Comparison of ENCODE assay signal across 25 cellular contexts in the genomic region with DNA sequence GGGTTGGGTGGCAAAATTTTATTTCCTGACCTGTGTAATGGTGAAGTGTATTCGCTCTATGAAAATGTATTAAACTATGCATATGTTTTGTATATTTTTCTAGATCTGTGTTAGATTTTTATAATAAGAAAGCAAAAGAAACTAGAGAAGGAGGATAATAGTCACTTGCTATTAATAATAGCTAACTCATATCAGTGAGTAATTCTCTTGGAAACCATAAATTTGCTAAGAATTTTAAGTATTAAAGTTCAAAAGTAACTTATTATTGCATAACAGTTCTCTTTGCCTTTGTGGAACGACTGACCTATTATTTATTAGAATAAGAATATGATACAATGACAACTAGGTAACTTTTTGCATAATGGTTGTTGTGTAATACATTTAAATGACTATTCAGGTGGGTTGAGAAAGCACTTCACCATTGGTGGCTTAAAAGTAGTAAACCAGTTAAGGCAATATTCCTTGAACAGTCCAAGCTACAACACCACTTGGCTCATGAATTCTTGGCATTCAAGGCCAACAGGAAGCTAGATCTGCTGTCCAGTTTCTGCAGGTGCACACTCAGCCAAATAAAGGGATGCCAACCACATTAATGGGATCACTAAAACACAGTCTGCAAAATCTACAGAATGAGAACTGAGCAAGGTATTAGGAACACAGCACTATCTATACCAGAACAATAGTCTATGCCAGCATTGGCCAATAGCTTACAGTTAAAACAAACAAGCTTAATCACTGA.
"Had no signal": no experiment of that assay in that cellular context is flagged by ENCODE, and none has a peak within 500 bp of the region (broad histone marks: within the 10 kb centered on the region; RNA-seq: fewer than 3 reads in every experiment).

No MANE protein-coding gene starts in this region.

- H3K9ac ChIP-seq: neural progenitor cell had no signal

- H3K27ac ChIP-seq: left ventricle myocardium inferior, neural progenitor cell, neutrophil, ovary, skin epidermis, stomach, testis, tibial artery, upper lobe of right lung had no signal

- H3K4me1 ChIP-seq: left ventricle myocardium inferior, neural progenitor cell, stomach, testis, upper lobe of right lung had no signal

- ATAC-seq: natural killer cell; right cardiac atrium; sciatic nerve; stimulated activated naive B cell treated with anti-CD40 and anti-IgM and Interleukin-4, amounts not matched to agents 10 μg/mL and 1 μg/mL and 100 μg/mL, for 72 hours; stimulated activated naive CD8-positive, alpha-beta T cell treated with anti-CD3 and anti-CD28 coated beads, Interleukin-15, Interleukin-2, amounts not matched to agents 100 U/mL and 50 U/mL, for 24 hours; upper lobe of right lung had no signal

- H3K4me3 ChIP-seq: left ventricle myocardium inferior, lung, neural progenitor cell, ovary, skin epidermis, stomach, testis, tibial artery, upper lobe of right lung had no signal

- DNase-seq: islet precursor cell; left ventricle myocardium inferior; mesendoderm; naive B cell; natural killer cell; nephron progenitor cell; occipital lobe; ovary; retina; right cardiac atrium; stimulated activated CD4-positive, alpha-beta T cell treated with anti-CD3 and anti-CD28 coated beads, Interleukin-12 subunit alpha, Interleukin-12 subunit beta, amount 100 ng/mL, for 4 hours; stimulated activated CD4-positive, alpha-beta T cell treated with anti-CD3 and anti-CD28 coated beads, Interleukin-15, amount 100 ng/mL, for 24 hours; stimulated activated CD4-positive, alpha-beta T cell treated with anti-CD3 and anti-CD28 coated beads, Interleukin-2, amount 100 ng/mL, for 24 hours; stimulated activated CD4-positive, alpha-beta T cell treated with anti-CD3 and anti-CD28 coated beads, Interleukin-4, amount 100 ng/mL, for 1 hour; stimulated activated naive B cell treated with anti-CD40 and anti-IgM and Interleukin-4, amounts not matched to agents 10 μg/mL and 1 μg/mL and 100 μg/mL, for 72 hours; stimulated activated naive CD8-positive, alpha-beta T cell treated with anti-CD3 and anti-CD28 coated beads, Interleukin-15, Interleukin-2, amounts not matched to agents 100 U/mL and 50 U/mL, for 24 hours; stomach; testis; tibial artery; upper lobe of right lung had no signal

- H3K36me3 ChIP-seq: left ventricle myocardium inferior, neural progenitor cell, neutrophil, ovary, stomach, tibial artery, upper lobe of right lung had no signal

- H3K27me3 ChIP-seq: neural progenitor cell, neutrophil, ovary, stomach, testis, tibial artery, upper lobe of right lung had no signal

- H3K9me3 ChIP-seq: left ventricle myocardium inferior, neutrophil, ovary, stomach, testis, upper lobe of right lung had no signal
